1 cellular context compared by ENCODE assay signal in genomic region chr1:205432116-205432515, GRCh38.
TF ChIP-seq lines count a peak whose summit lies in the region.

No MANE protein-coding gene starts in this region.

TF ChIP-seq in K562, 482 proteins besides CTCF, POLR2A, EP300 and RAD21:
- TF ChIP-seq TFE3 (CRISPR knock-in tag; IDR thresholded peaks at IDR 0.05) (0 out of 2 replicates have a peak, but pooled peaks have one; percentile 84), BRCA1 (IDR thresholded peaks at IDR 0.05) (no peak), BRCA1 (CRISPR knock-in tag; IDR thresholded peaks at IDR 0.05) (no peak)
